Comparison of ENCODE assay signal across 15 cellular contexts in the genomic region with DNA sequence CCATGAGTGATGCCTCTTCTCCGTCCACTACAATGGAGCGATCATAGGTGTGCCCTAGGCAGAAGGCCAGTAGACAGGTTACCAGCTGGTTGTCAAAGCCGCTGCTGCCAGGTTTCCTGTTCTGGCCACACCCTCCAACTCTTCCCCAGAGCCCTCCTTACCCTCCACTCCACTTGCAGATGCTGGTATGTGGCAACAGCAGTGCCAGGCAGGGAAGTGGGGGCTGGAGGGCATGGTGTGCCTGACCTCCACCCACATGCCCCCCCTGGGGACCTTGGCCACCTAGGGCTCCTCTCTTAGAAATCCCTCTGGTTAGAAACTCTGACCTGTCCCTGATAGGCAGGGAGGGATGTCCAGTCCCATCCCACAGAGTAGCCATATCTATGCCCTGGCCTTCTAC. TPM values are rescaled to one million over a fixed set of nuclear protein-coding genes. Genes with fewer than 3 reads are reported as not detected.
DNase-seq lines count a peak whose midpoint lies in the region; ATAC-seq and TF ChIP-seq lines count a peak whose summit lies in the region.
"Had no signal": no experiment of that assay in that cellular context is flagged by ENCODE, and none has a peak within 500 bp of the region (broad histone marks: within the 10 kb centered on the region; RNA-seq: fewer than 3 reads in every experiment).

No MANE protein-coding gene starts in this region.

- TF ChIP-seq CTCF in brain (conservative IDR thresholded peaks at IDR 0.05) = no peak
- no peak for TF ChIP-seq CTCF in thyroid gland (IDR thresholded peaks at IDR 0.05)

- peak; percentile 33 for DNase-seq in NCI-H1694 treated with DMSO at 0.1 percent for 48 hours (lab: John Stamatoyannopoulos, UW)
- no peak for DNase-seq in NCI-H1694 (lab: John Stamatoyannopoulos, UW)
- peak in 1 of 2 donors; percentile 68 for DNase-seq in left colon
- DNase-seq in thyroid gland = peak; percentile 67 to 77
- no peak for DNase-seq in MV-4-11 (lab: John Stamatoyannopoulos, UW)
- DNase-seq in NK-92 treated with Interleukin-12 subunit alpha and Interleukin-12 subunit beta, amount 100 ng/mL, for 24 hours (lab: John Stamatoyannopoulos, UW) = no peak
- DNase-seq: activated CD8-positive, alpha-beta T cell treated with anti-CD3 and anti-CD28 coated beads for 36 hours; Karpas-422; NCI-H2227 treated with DMSO at 0.1 percent for 48 hours; PC-3 had no signal

- TF ChIP-seq POLR2A in thyroid gland (IDR thresholded peaks at IDR 0.05) = no peak

- WGBS in thyroid gland, 2 donors = 39 to 49% methylated on average over 3 of the region's 3 CpGs

- H3K27ac Mint-ChIP-seq in brain = peak overlapping the region in 3 of 5 experiments; percentile 65 to 85 (median 66)
- H3K27ac Mint-ChIP-seq: activated CD8-positive, alpha-beta T cell treated with anti-CD3 and anti-CD28 coated beads for 36 hours; neural progenitor cell had no signal

- H3K4me3 ChIP-seq in thyroid gland (replicated peaks in 1 of 3) = peak overlapping the region in 1 of 3 donors; percentile 25
- H3K4me3 ChIP-seq: A549 had no signal

- peaks cover 52% of the 10 kb centered on the region for H3K4me1 Mint-ChIP-seq in brain

- H3K36me3 ChIP-seq in thyroid gland = no peaks in the 10 kb centered on the region
- H3K36me3 ChIP-seq: neural progenitor cell had no signal

- ATAC-seq in left colon (peak; percentile 64), GM18511 (IDR thresholded peaks at IDR 0.05; ENCODE audit: unreplicated experiment) (no peak)
- ATAC-seq: A549, PC-3 had no signal

- H3K9me3 Mint-ChIP-seq in brain = no peaks in the 10 kb centered on the region
- H3K9me3 Mint-ChIP-seq: activated CD8-positive, alpha-beta T cell treated with anti-CD3 and anti-CD28 coated beads for 36 hours; neural progenitor cell had no signal

- H3K27me3 Mint-ChIP-seq in brain = peaks cover 82% of the 10 kb centered on the region

- H3K4me3 Mint-ChIP-seq in brain = peak overlapping the region in 3 of 5 experiments; percentile 32 to 77 (median 61)

- peaks cover 7% of the 10 kb centered on the region for H3K36me3 Mint-ChIP-seq in brain
- H3K36me3 Mint-ChIP-seq: neural progenitor cell had no signal

- H3K27ac ChIP-seq in thyroid gland = peak overlapping the region; percentile 47 to 91 (median 88)
- H3K27ac ChIP-seq: neural progenitor cell had no signal

- intact Hi-C loops in left colon (cut with DNase I, micrococcal nuclease) (no loop called here), thyroid gland (cut with DNase I) (no loop called here)

- H3K27me3 ChIP-seq in thyroid gland = no peaks in the 10 kb centered on the region

- no peaks in the 10 kb centered on the region for H3K9me3 ChIP-seq in thyroid gland
- H3K9me3 ChIP-seq: A549 had no signal

- H3K4me1 ChIP-seq in thyroid gland = peaks cover 46 to 90% of the 10 kb centered on the region in 2 donors
- H3K4me1 ChIP-seq: neural progenitor cell had no signal

RNA-seq across cellular contexts. Expression of a gene that starts 1.5 kb away (rescaled TPM):
- polyA plus RNA-seq in brain (ENCODE audit: insufficient read depth, low read depth, low replicate concordance) = 2.1 TPM
- total RNA-seq in left colon (1 to 10 TPM; 3.9 to 4.4 TPM), thyroid gland (10 to 100 TPM in 3 of 4 donors, 1 to 10 TPM in 1; 6.1 to 15.6 (median 10.9) TPM)

RNA-seq across cellular contexts. Expression of a gene that starts 5.2 kb away (rescaled TPM):
- not detected for polyA plus RNA-seq in brain (ENCODE audit: insufficient read depth, low read depth, low replicate concordance)
- 1 to 10 TPM in 1 of 2 donors, under 1 TPM in 1; 0.75 to 2.2 TPM for total RNA-seq in left colon
- 100 to 1,000 TPM in 3 of 4 donors, 10 to 100 TPM in 1; 43.1 to 166 (median 134) TPM for total RNA-seq in thyroid gland
- total RNA-seq: activated CD8-positive, alpha-beta T cell treated with anti-CD3 and anti-CD28 coated beads for 36 hours; PC-3; T-helper 1 cell treated with Interleukin-12 subunit alpha and Interleukin-12 subunit beta and Interleukin-4 antibody, amounts not matched to agents 30 ng/mL and 1 ng/mL, for 36 hours had no signal

RNA-seq across cellular contexts. Expression of a gene that starts 10.3 kb away (rescaled TPM):
- polyA plus RNA-seq in brain (ENCODE audit: insufficient read depth, low read depth, low replicate concordance) = 309 TPM
- 100 to 1,000 TPM in 1 of 2 donors, 10 to 100 TPM in 1; 82.7 to 109 TPM for total RNA-seq in left colon
- 100 to 1,000 TPM in 1 of 4 donors, 10 to 100 TPM in 3; 29.4 to 113 (median 48.3) TPM for total RNA-seq in thyroid gland

RNA-seq across cellular contexts. Expression of a gene that starts 11.4 kb away (rescaled TPM):
- 37.5 TPM for polyA plus RNA-seq in brain (ENCODE audit: insufficient read depth, low read depth, low replicate concordance)
- total RNA-seq in left colon (100 to 1,000 TPM; 566 to 624 TPM), thyroid gland (10 to 100 TPM; 49.7 to 69.4 (median 53.6) TPM)

RNA-seq across cellular contexts. Expression of a gene that starts 37.2 kb away (rescaled TPM):
- 0.93 TPM for polyA plus RNA-seq in brain (ENCODE audit: insufficient read depth, low read depth, low replicate concordance)
- total RNA-seq in left colon (100 to 1,000 TPM; 201 to 203 TPM), thyroid gland (1 to 10 TPM in 1 of 4 donors, under 1 TPM in 2, not detected in 1; 0.13 to 1.3 (median 0.22) TPM)

Comparison
In these comparisons a context has a peak if more than half of its experiments do, and no peak if none do; other contexts are left out.
1. DNase-seq: peak in NCI-H1694 treated with DMSO at 0.1 percent for 48 hours (single experiment) and thyroid gland (2 of 2); none in NCI-H1694 (single experiment), MV-4-11 (single experiment) and NK-92 treated with Interleukin-12 subunit alpha and Interleukin-12 subunit beta, amount 100 ng/mL, for 24 hours (single experiment).
2. RNA of a gene that starts 5.2 kb away (total RNA-seq): 43.1 to 166 TPM in thyroid gland; 0.75 to 2.2 TPM in left colon; every median in the first group is over 10 times any median in the second.